In the genomic region with DNA sequence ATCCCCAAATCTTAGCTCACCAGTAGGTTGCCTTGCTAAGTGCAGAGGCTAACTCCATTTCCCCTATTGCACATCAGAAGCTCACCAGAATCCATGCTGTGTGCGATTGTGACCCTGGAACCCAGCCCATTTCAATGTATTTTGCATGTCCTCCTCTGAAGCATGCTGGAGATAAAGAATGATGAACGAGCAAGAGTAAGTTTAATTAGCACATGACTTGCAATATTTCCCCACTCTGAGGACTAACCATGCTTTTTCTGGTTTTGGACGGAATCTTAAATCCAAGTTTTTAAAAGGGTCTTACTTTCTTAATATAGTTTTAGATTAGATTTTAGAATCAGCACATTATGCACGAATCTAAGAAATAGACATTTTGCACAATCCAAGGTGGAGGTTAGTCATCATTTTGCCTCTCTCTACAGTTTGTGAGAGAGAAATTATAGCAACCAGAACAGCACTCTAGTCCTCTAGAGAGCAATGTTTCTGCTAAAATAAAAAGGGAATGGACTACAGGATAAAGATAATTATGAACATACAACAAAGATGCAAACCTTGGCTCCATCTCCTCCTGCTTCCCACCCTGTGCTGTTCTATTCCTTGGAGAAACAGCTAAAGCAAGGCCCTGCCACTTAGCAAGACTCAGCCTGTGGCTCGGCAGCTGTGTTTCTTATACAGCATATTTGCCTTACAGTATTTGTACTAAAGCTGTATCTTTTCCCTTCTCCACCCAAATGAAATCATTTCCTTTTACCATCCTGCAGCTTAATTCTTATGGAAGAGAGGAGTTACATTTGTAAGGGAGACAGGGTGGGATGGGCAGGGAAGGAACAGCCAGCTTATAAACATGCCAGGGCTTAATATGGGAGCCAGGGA, we compare ENCODE assay signal across 24 cellular contexts. TPM values are rescaled to one million over a fixed set of nuclear protein-coding genes. Genes with fewer than 3 reads are reported as not detected.
DNase-seq lines count a peak whose midpoint lies in the region; ATAC-seq and TF ChIP-seq lines count a peak whose summit lies in the region.
"Had no signal": no experiment of that assay in that cellular context is flagged by ENCODE, and none has a peak within 500 bp of the region (broad histone marks: within the 10 kb centered on the region; RNA-seq: fewer than 3 reads in every experiment).

No MANE protein-coding gene starts in this region.

- peaks cover 53% of the 10 kb centered on the region for H3K4me1 Mint-ChIP-seq in nephron progenitor cell

- no peak overlapping the region for H3K4me3 Mint-ChIP-seq in nephron progenitor cell
- H3K4me3 Mint-ChIP-seq: activated CD8-positive, alpha-beta T cell treated with anti-CD3 and anti-CD28 coated beads, Interleukin-2, amount 10 ng/mL, durations not matched to agents 7 days and 5 days; activated T-cell treated with anti-CD3 and anti-CD28 coated beads, Interleukin-2, amount 50 U/mL, for 24 hours; H9; stimulated activated naive CD8-positive, alpha-beta T cell treated with anti-CD3 and anti-CD28 coated beads, Interleukin-15, Interleukin-2, amounts not matched to agents 100 ng/mL and 50 ng/mL, for 24 hours; T-helper 2 cell treated with Interferon-gamma antibody and Interleukin-4, amounts not matched to agents 5 μg/mL and 100 μg/mL, for 36 hours had no signal

- intact Hi-C loops in heart left ventricle (cut with DNase I) (loop anchor here in 1 of 10 donors (5.0 kb wide), 1 partner anchor 87 kb away; no protein-coding TSS in a partner anchor), cardiac septum (cut with DNase I) (no loop called here), upper lobe of right lung (cut with DNase I) (no loop called here), aorta (cut with DNase I) (no loop called here)

- DNase-seq in heart left ventricle (no peak), cardiac septum (ENCODE audit: low spot score) (no peak), fibroblast of pulmonary artery (ENCODE audit: low read depth) (peak; percentile 40), nephron progenitor cell (no peak), upper lobe of right lung (no peak), aorta (no peak), NCI-H1105 treated with DMSO at 0.1 percent for 48 hours (lab: John Stamatoyannopoulos, UW) (no peak)
- DNase-seq: 8988T; activated CD4-positive, CD25-positive, alpha-beta regulatory T cell; activated CD8-positive, alpha-beta T cell treated with anti-CD3 and anti-CD28 coated beads, Interleukin-2, amount 10 ng/mL, durations not matched to agents 7 days and 5 days; activated naive CD4-positive, alpha-beta T cell treated with Interleukin-2 at 50 U/mL for 16 hours; activated T-cell treated with anti-CD3 and anti-CD28 coated beads, Interleukin-2, amount 50 U/mL, for 24 hours; Calu3; gastrocnemius medialis; H9; NCI-H146; NCI-H226; occipital lobe had no signal

- peak overlapping the region; percentile 36 for H3K27ac Mint-ChIP-seq in nephron progenitor cell
- H3K27ac Mint-ChIP-seq: activated CD8-positive, alpha-beta T cell treated with anti-CD3 and anti-CD28 coated beads, Interleukin-2, amount 10 ng/mL, durations not matched to agents 7 days and 5 days; activated T-cell treated with anti-CD3 and anti-CD28 coated beads, Interleukin-2, amount 50 U/mL, for 24 hours; H9; stimulated activated naive CD8-positive, alpha-beta T cell treated with anti-CD3 and anti-CD28 coated beads, Interleukin-15, Interleukin-2, amounts not matched to agents 100 ng/mL and 50 ng/mL, for 24 hours; T-helper 2 cell treated with Interferon-gamma antibody and Interleukin-4, amounts not matched to agents 5 μg/mL and 100 μg/mL, for 36 hours had no signal

- H3K9me3 ChIP-seq in heart left ventricle (no peaks in the 10 kb centered on the region), upper lobe of right lung (no peaks in the 10 kb centered on the region), aorta (ENCODE audit: control insufficient read depth, low read length) (no peaks in the 10 kb centered on the region)
- H3K9me3 ChIP-seq: gastrocnemius medialis had no signal

- H3K27me3 Mint-ChIP-seq in nephron progenitor cell (ENCODE audit: low read depth, poor library complexity), result peaks cover 2% of the 10 kb centered on the region

- H3K36me3 ChIP-seq in heart left ventricle (no peaks in the 10 kb centered on the region), upper lobe of right lung (no peaks in the 10 kb centered on the region), aorta (ENCODE audit: control insufficient read depth in 1 of 2, insufficient read depth in 2 of 2, low read length in 1 of 2) (no peaks in the 10 kb centered on the region)
- H3K36me3 ChIP-seq: BLaER1 treated with 17β-estradiol and CSF1 and Interleukin-3, amounts not matched to agents 10 nM and 100 nM; gastrocnemius medialis had no signal

- H3K4me3 ChIP-seq in heart left ventricle (no peak overlapping the region), fibroblast of pulmonary artery (replicated peaks; ENCODE audit: low read depth, low read length) (no peak overlapping the region), upper lobe of right lung (no peak overlapping the region), aorta (ENCODE audit: low read length in 2 of 2) (no peak overlapping the region)
- H3K4me3 ChIP-seq: BLaER1 treated with 17β-estradiol and CSF1 and Interleukin-3, amounts not matched to agents 10 nM and 100 nM; gastrocnemius medialis; SK-N-MC had no signal

- ATAC-seq in heart left ventricle (peak in 3 of 4 donors; percentile 18 to 36 (median 35)), upper lobe of right lung (no peak), GM19397 (IDR thresholded peaks at IDR 0.05; ENCODE audit: unreplicated experiment) (no peak), aorta (ENCODE audit: low FRiP score) (no peak)
- ATAC-seq: activated CD8-positive, alpha-beta T cell treated with anti-CD3 and anti-CD28 coated beads, Interleukin-2, amount 10 ng/mL, durations not matched to agents 7 days and 5 days; gastrocnemius medialis; Panc1 had no signal

- H3K4me1 ChIP-seq in heart left ventricle, result peaks cover 0 to 50% (median 28%) of the 10 kb centered on the region in 12 donors
- peaks cover 14% of the 10 kb centered on the region for H3K4me1 ChIP-seq in upper lobe of right lung
- H3K4me1 ChIP-seq in aorta (ENCODE audit: control insufficient read depth in 1 of 2, insufficient read depth in 2 of 2, low read length in 2 of 2), result no peaks in the 10 kb centered on the region

- TF ChIP-seq CTCF in heart left ventricle (IDR thresholded peaks at IDR 0.05) (no peak), fibroblast of pulmonary artery (IDR thresholded peaks at IDR 0.05; ENCODE audit: low read length, missing control alignments) (no peak), nephron progenitor cell (IDR thresholded peaks at IDR 0.05) (no peak), upper lobe of right lung (IDR thresholded peaks at IDR 0.05) (no peak)

- H3K36me3 Mint-ChIP-seq in nephron progenitor cell (ENCODE audit: low read depth), result no peaks in the 10 kb centered on the region

- H3K27ac ChIP-seq in heart left ventricle (peak overlapping the region in 10 of 12 donors; percentile 31 to 63 (median 54)), upper lobe of right lung (peak overlapping the region; percentile 13), aorta (ENCODE audit: low read depth in 1 of 2, low read length in 2 of 2) (no peak overlapping the region)
- H3K27ac ChIP-seq: BLaER1 treated with 17β-estradiol and CSF1 and Interleukin-3, amounts not matched to agents 10 nM and 100 nM; gastrocnemius medialis; SK-N-MC had no signal

- H3K27me3 ChIP-seq in heart left ventricle (no peaks in the 10 kb centered on the region), upper lobe of right lung (no peaks in the 10 kb centered on the region), aorta (ENCODE audit: control insufficient read depth in 1 of 2, insufficient read depth in 2 of 2, low read length in 1 of 2) (no peaks in the 10 kb centered on the region)
- H3K27me3 ChIP-seq: BLaER1 treated with 17β-estradiol and CSF1 and Interleukin-3, amounts not matched to agents 10 nM and 100 nM; gastrocnemius medialis had no signal

- peaks cover 4% of the 10 kb centered on the region for H3K9me3 Mint-ChIP-seq in nephron progenitor cell
- H3K9me3 Mint-ChIP-seq: activated T-cell treated with anti-CD3 and anti-CD28 coated beads, Interleukin-2, amount 50 U/mL, for 24 hours; H9; stimulated activated naive CD8-positive, alpha-beta T cell treated with anti-CD3 and anti-CD28 coated beads, Interleukin-15, Interleukin-2, amounts not matched to agents 100 ng/mL and 50 ng/mL, for 24 hours; T-helper 2 cell treated with Interferon-gamma antibody and Interleukin-4, amounts not matched to agents 5 μg/mL and 100 μg/mL, for 36 hours had no signal

- 52 to 68% (median 58%) methylated on average over 5 of the region's 5 CpGs for WGBS in heart left ventricle, 4 donors
- WGBS in aorta, 2 donors, result 50 to 55% methylated on average over 5 of the region's 5 CpGs

- no peak for TF ChIP-seq POLR2A in heart left ventricle (IDR thresholded peaks at IDR 0.05)

RNA-seq across cellular contexts. Expression of gene LAMA4, which starts 24.9 kb away (rescaled TPM):
- total RNA-seq in heart left ventricle (100 to 1,000 TPM in 2 of 9 donors, 10 to 100 TPM in 7; 42.6 to 132 (median 77.7) TPM), cardiac septum (93.9 TPM), upper lobe of right lung (134 TPM), aorta (100 to 1,000 TPM in 1 of 2 donors, 10 to 100 TPM in 1; 71.4 to 150 TPM)
- polyA plus RNA-seq in heart left ventricle (10 to 100 TPM; 23.8 to 55.9 TPM), aorta (10 to 100 TPM in 1 of 2 donors, 1 to 10 TPM in 1; 7.8 to 63.5 TPM)
- total RNA-seq: activated CD8-positive, alpha-beta T cell treated with anti-CD3 and anti-CD28 coated beads, Interleukin-2, amount 10 ng/mL, durations not matched to agents 7 days and 5 days had no signal

Comparison
In these comparisons a context has a peak if more than half of its experiments do, and no peak if none do; other contexts are left out.
1. ATAC-seq: peak in heart left ventricle (3 of 4); none in upper lobe of right lung (single experiment), GM19397 (single experiment) and aorta (single experiment).
2. H3K27ac ChIP-seq: peak in heart left ventricle (10 of 12) and upper lobe of right lung (single experiment); none in aorta (0 of 2).